ENCODE assay signal across 10 cellular contexts in the genomic region with DNA sequence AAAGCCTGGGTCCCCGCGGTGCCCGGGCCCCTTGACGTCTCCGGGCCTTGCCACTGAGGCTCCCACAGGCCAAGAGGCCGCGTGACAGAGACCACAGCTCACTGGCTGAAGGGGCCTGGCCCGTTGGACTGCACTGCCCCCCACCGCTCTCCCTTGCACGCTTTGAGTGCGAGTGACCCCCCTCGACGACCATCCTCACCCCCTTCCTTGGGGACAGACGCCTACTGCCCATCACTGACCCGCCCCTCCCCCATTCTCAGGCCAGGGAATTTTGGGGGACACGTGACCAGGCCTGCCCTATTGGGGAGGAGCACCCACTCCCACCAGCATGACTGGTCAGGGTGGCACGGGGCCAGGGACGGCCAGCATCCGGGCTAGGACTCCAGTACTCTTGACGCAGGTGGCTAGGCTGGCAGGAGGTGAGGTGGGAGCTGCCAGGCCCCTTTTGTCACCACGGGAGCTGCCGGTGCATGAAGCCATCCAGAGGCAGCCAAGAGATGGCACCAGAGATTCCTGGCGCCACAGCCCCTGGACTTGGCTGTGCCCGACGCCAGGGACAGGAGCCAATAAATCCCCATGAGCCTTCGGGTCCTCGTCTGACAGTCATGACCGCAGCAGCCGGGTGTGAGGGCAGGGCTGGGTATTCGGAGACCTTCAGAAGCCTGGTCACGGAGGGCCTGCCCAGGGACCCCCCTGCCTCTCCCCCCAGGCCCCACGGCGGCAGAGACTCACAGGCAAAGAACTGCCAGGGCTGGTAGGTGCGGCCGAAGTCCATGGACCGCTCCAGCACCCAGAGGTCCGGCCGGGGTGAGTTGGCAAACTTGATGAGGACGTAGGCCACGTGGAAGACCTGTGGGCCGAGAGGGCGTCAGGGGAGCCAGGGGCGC. TPM values are rescaled to one million over a fixed set of nuclear protein-coding genes. Genes with fewer than 3 reads are reported as not detected.
DNase-seq lines count a peak whose midpoint lies in the region; ATAC-seq and TF ChIP-seq lines count a peak whose summit lies in the region.
"Had no signal": no experiment of that assay in that cellular context is flagged by ENCODE, and none has a peak within 500 bp of the region (broad histone marks: within the 10 kb centered on the region; RNA-seq: fewer than 3 reads in every experiment).

No MANE protein-coding gene starts in this region.

- H3K27me3 Mint-ChIP-seq in Calu3 (ENCODE audit: unreplicated experiment): no peaks in the 10 kb centered on the region
- H3K27me3 Mint-ChIP-seq in HFFc6 (ENCODE audit: insufficient read depth): peaks cover 4% of the 10 kb centered on the region; the same call in 1 of the 2 replicates

- CTCF ChIA-PET in Calu3 (lab: Charles Lee): no interaction called here

- intact Hi-C loops in Calu3 (cut with micrococcal nuclease; ENCODE audit: unreplicated experiment): no loop called here

- no peak for TF ChIP-seq CTCF in Calu3 (IDR thresholded peaks at IDR 0.05; ENCODE audit: unreplicated experiment)
- peak in 3 of 4 experiments; percentile 55 to 78 (median 56) for TF ChIP-seq CTCF in gastroesophageal sphincter (IDR thresholded peaks at IDR 0.05)
- TF ChIP-seq CTCF in parathyroid adenoma (IDR thresholded peaks at IDR 0.05): peak; percentile 53
- no peak for TF ChIP-seq CTCF in HFFc6 (IDR thresholded peaks at IDR 0.05)

- H3K36me3 Mint-ChIP-seq in Calu3 (ENCODE audit: insufficient read depth, unreplicated experiment) (peaks cover 95% of the 10 kb centered on the region), HFFc6 (ENCODE audit: low read depth) (peaks cover 10% of the 10 kb centered on the region)

- no peak for TF ChIP-seq POLR2A in gastroesophageal sphincter (IDR thresholded peaks at IDR 0.05)

- DNase-seq in Calu3 (no peak), RPMI7951 (ENCODE audit: low read depth) (peak; percentile 54), HFFc6 (no peak), NOMO-1 treated with dmso at 0.1 percent for 144 hours (lab: John Stamatoyannopoulos, UW; ENCODE audit: unreplicated experiment) (no peak), NCI-H510A (lab: John Stamatoyannopoulos, UW) (no peak)
- no peak for DNase-seq in activated naive CD4-positive, alpha-beta T cell treated with Interleukin-2 at 50 U/mL for 16 hours
- DNase-seq: central memory CD4-positive, alpha-beta T cell; T-helper 9 cell had no signal

- peaks cover 3% of the 10 kb centered on the region for H3K9me3 Mint-ChIP-seq in Calu3 (ENCODE audit: low read depth, unreplicated experiment)
- H3K9me3 Mint-ChIP-seq in HFFc6: peaks cover 11% of the 10 kb centered on the region

- H2AFZ ChIP-seq in parathyroid adenoma: no peak overlapping the region

- BruUV-seq in Calu3 (replicated peaks; lab: Mats Ljungman, UMichigan): no TSS peak

- no peak overlapping the region for H3K9ac ChIP-seq in parathyroid adenoma

- no peak overlapping the region for H3K4me2 ChIP-seq in parathyroid adenoma (ENCODE audit: low read length)

- H3K4me1 ChIP-seq in gastroesophageal sphincter: peaks cover 7 to 71% (median 48%) of the 10 kb centered on the region in 3 donors
- peaks cover 14% of the 10 kb centered on the region for H3K4me1 ChIP-seq in parathyroid adenoma

- H3K36me3 ChIP-seq in gastroesophageal sphincter (peaks cover 0 to 42% of the 10 kb centered on the region in 2 donors), parathyroid adenoma (ENCODE audit: control insufficient read depth, insufficient read depth, low read length) (no peaks in the 10 kb centered on the region)

- H3K27ac Mint-ChIP-seq in Calu3 (ENCODE audit: unreplicated experiment) (peak overlapping the region; percentile 83), HFFc6 (no peak overlapping the region)

- H3K4me3 ChIP-seq in gastroesophageal sphincter (no peak overlapping the region), parathyroid adenoma (ENCODE audit: low read depth, low read length) (no peak overlapping the region)

- H3K4me3 Mint-ChIP-seq in Calu3 (ENCODE audit: low read depth, unreplicated experiment) (peak overlapping the region; percentile 36), HFFc6 (no peak overlapping the region)

- peak; percentile 74 for ATAC-seq in gastroesophageal sphincter

- peaks cover 48% of the 10 kb centered on the region for H3K4me1 Mint-ChIP-seq in Calu3 (ENCODE audit: low read depth, unreplicated experiment)
- peaks cover 6% of the 10 kb centered on the region; the same call in 1 of the 2 replicates for H3K4me1 Mint-ChIP-seq in HFFc6 (ENCODE audit: low read depth)

- no peaks in the 10 kb centered on the region for H3K27me3 ChIP-seq in gastroesophageal sphincter
- no peaks in the 10 kb centered on the region for H3K27me3 ChIP-seq in parathyroid adenoma (ENCODE audit: control insufficient read depth, insufficient read depth, low read length)

- TF ChIP-seq EP300 in gastroesophageal sphincter (IDR thresholded peaks at IDR 0.05): no peak

- peak overlapping the region; percentile 41 to 94 (median 90) for H3K27ac ChIP-seq in gastroesophageal sphincter
- H3K27ac ChIP-seq in parathyroid adenoma: no peak overlapping the region

- H3K9me3 ChIP-seq in gastroesophageal sphincter (no peaks in the 10 kb centered on the region), parathyroid adenoma (ENCODE audit: control insufficient read depth, low read length) (no peaks in the 10 kb centered on the region)

- peaks cover 2% of the 10 kb centered on the region for H3K79me2 ChIP-seq in parathyroid adenoma

- WGBS in gastroesophageal sphincter (ENCODE audit: low coverage in 1 of 2), 2 donors: 88% methylated on average over 4 of the region's 43 CpGs; no CpG with 5 or more reads in 1 of the 2 donors

RNA-seq across cellular contexts. Expression of a gene that starts 14.5 kb away (rescaled TPM):
- total RNA-seq in Calu3 (2022): 740 and 763 TPM in 2 replicates
- 36.6 and 44.8 TPM in 2 replicates for total RNA-seq in RPMI7951 (2014; rRNA removed; shearing (Covaris generic))
- total RNA-seq in gastroesophageal sphincter: 100 to 1,000 TPM in 3 of 4 donors, 10 to 100 TPM in 1; 58.6 to 259 (median 172) TPM
- total RNA-seq in HFFc6 (2021; fragmentation: NEBNext Ultra II Directional; extraction: Animal tissue kit (Norgen Biotek cat#: 25700)): 1 to 10 TPM; 1.2 to 2.4 (median 1.5) TPM

RNA-seq across cellular contexts. Expression of a gene that starts 34.3 kb away (rescaled TPM):
- total RNA-seq in Calu3 (2022): 1,920 and 1,936 TPM in 2 replicates
- 2,665 and 2,752 TPM in 2 replicates for total RNA-seq in RPMI7951 (2014; rRNA removed; shearing (Covaris generic))
- 1,000 to 10,000 TPM in 3 of 4 donors, 100 to 1,000 TPM in 1; 383 to 2,881 (median 2,372) TPM for total RNA-seq in gastroesophageal sphincter
- 1,000 to 10,000 TPM; 1,061 to 1,388 (median 1,229) TPM for total RNA-seq in HFFc6 (2021; fragmentation: NEBNext Ultra II Directional; extraction: Animal tissue kit (Norgen Biotek cat#: 25700))

RNA-seq across cellular contexts. Expression of a gene that starts 49.8 kb away (rescaled TPM):
- total RNA-seq in Calu3 (2022) (222 and 227 TPM in 2 replicates), gastroesophageal sphincter (100 to 1,000 TPM; 131 to 182 (median 151) TPM)
- 215 and 229 TPM in 2 replicates for total RNA-seq in RPMI7951 (2014; rRNA removed; shearing (Covaris generic))
- 100 to 1,000 TPM; 126 to 133 (median 129) TPM for total RNA-seq in HFFc6 (2021; fragmentation: NEBNext Ultra II Directional; extraction: Animal tissue kit (Norgen Biotek cat#: 25700))

RNA-seq across cellular contexts. Expression of a gene that starts 54.4 kb away (rescaled TPM):
- total RNA-seq in Calu3 (2022): 12.2 and 13.6 TPM in 2 replicates
- total RNA-seq in RPMI7951 (2014; rRNA removed; shearing (Covaris generic)): 4.7 and 7.0 TPM in 2 replicates
- 1 to 10 TPM; 2.7 to 9.8 (median 3.8) TPM for total RNA-seq in gastroesophageal sphincter
- total RNA-seq in HFFc6 (2021; fragmentation: NEBNext Ultra II Directional; extraction: Animal tissue kit (Norgen Biotek cat#: 25700)): 1 to 10 TPM; 4.9 to 7.0 (median 6.6) TPM

Comparison
In these comparisons a context has a peak if more than half of its experiments do, and no peak if none do; other contexts are left out.
1. CTCF ChIP-seq: peak in gastroesophageal sphincter (3 of 4) and parathyroid adenoma (single experiment); none in Calu3 (single experiment) and HFFc6 (single experiment).
2. RNA of a gene that starts 14.5 kb away (total RNA-seq): 740 to 763 TPM in Calu3, 58.6 to 259 TPM in gastroesophageal sphincter and 36.6 to 44.8 TPM in RPMI7951; 1.2 to 2.4 TPM in HFFc6; every median in the first group is over 10 times any median in the second.